11 cellular contexts compared by ENCODE assay signal in the genomic region with DNA sequence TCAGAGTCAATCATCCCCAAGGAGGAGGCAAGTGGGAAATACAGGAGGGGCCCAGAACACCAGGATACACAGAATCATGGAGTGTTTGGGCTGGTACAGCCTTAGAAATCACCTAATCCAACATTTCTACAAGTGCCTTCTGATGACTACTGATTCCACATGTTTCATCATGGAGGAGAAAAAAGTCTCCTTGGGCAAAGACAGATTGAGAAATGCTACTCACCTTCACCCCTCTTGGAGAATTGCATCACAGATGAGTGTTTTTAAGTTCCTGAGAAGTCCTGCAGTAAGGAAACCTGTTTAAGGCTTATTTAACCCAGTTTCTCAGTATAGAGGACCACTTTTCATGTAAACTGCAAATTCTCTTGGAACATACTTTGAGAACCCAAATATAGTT. TPM values are rescaled to one million over a fixed set of nuclear protein-coding genes. Genes with fewer than 3 reads are reported as not detected.
DNase-seq lines count a peak whose midpoint lies in the region; ATAC-seq and TF ChIP-seq lines count a peak whose summit lies in the region.
"Had no signal": no experiment of that assay in that cellular context is flagged by ENCODE, and none has a peak within 500 bp of the region (broad histone marks: within the 10 kb centered on the region; RNA-seq: fewer than 3 reads in every experiment).

No MANE protein-coding gene starts in this region.

- no peaks in the 10 kb centered on the region for H3K9me2 ChIP-seq in SK-N-SH

- H3K9ac ChIP-seq in SK-N-SH (no peak overlapping the region), adipocyte (ENCODE audit: low read length) (no peak overlapping the region)
- H3K9ac ChIP-seq: KMS-11 had no signal

- no peak for TF ChIP-seq POLR2A in suprapubic skin (IDR thresholded peaks at IDR 0.05)

- no peak for TF ChIP-seq CTCF in SK-N-SH (IDR thresholded peaks at IDR 0.05)
- TF ChIP-seq CTCF in fibroblast of the aortic adventitia (IDR thresholded peaks at IDR 0.05; ENCODE audit: insufficient read depth, low read length), result no peak
- TF ChIP-seq CTCF in suprapubic skin (IDR thresholded peaks at IDR 0.05), result no peak

- H3K27ac ChIP-seq in SK-N-SH (ENCODE audit: low read depth in 2 of 2, low read length in 1 of 2) (peak overlapping the region in 1 of 2 experiments; percentile 80; a peak in 1 of 4 replicates), suprapubic skin (peak overlapping the region; percentile 5)
- H3K27ac ChIP-seq: 22Rv1, KMS-11 had no signal

- H3K36me3 ChIP-seq in SK-N-SH (replicated peaks in 1 of 2; ENCODE audit: control insufficient read depth in 1 of 2, insufficient read depth in 2 of 2, low read length in 1 of 2) (peaks cover 0 to 3% of the 10 kb centered on the region in 2 experiments), adipocyte (ENCODE audit: control insufficient read depth, insufficient read depth, low read length, severe bottlenecking) (no peaks in the 10 kb centered on the region), suprapubic skin (no peaks in the 10 kb centered on the region)

- H3K27me3 ChIP-seq in SK-N-SH (ENCODE audit: insufficient read depth), result no peaks in the 10 kb centered on the region
- H3K27me3 ChIP-seq in adipocyte (replicated peaks; ENCODE audit: control insufficient read depth, insufficient read depth, low read length), result no peaks in the 10 kb centered on the region
- H3K27me3 ChIP-seq in suprapubic skin, result peaks cover 45% of the 10 kb centered on the region

- POLR2A ChIA-PET in SK-N-SH (lab: Yijun Ruan, JAX), result no interaction called here

- DNase-seq in SK-N-SH (no peak), adipocyte (ENCODE audit: low read depth) (peak; percentile 63), fibroblast of the aortic adventitia (ENCODE audit: low read depth) (peak; percentile 23), suprapubic skin (ENCODE audit: low spot score in 2 of 2) (no peak), hypothalamus (lab: John Stamatoyannopoulos, UW) (no peak), Kasumi-1 (lab: John Stamatoyannopoulos, UW) (no peak)

- peaks cover 22% of the 10 kb centered on the region for H3K79me2 ChIP-seq in SK-N-SH (ENCODE audit: insufficient read depth)

- H3K4me2 ChIP-seq in SK-N-SH, result 0 out of 2 replicates have a peak overlapping the region, but pooled peaks have one; percentile 63
- H3K4me2 ChIP-seq: KMS-11 had no signal

- H3F3A ChIP-seq in SK-N-SH (replicated peaks; ENCODE audit: insufficient read depth), result peaks cover 4% of the 10 kb centered on the region

- ATAC-seq in SK-N-SH treated with all-trans-retinoic acid at 6 μM for 48 hours (no peak), HG02852 (IDR thresholded peaks at IDR 0.05; ENCODE audit: unreplicated experiment) (no peak)
- ATAC-seq: CD8-positive, alpha-beta T cell had no signal

- TF ChIP-seq RAD21 in SK-N-SH (IDR thresholded peaks at IDR 0.05; ENCODE audit: low read length), result no peak

- CTCF ChIA-PET in SK-N-SH (lab: Yijun Ruan, JAX), result interaction anchor here (0.6 to 5.1 kb wide), 37 partner anchors 10 to 624 kb away, joined by 3 to 65 read pairs (median 5); no protein-coding TSS in a partner anchor

- H4K20me1 ChIP-seq in SK-N-SH (ENCODE audit: insufficient read depth), result no peaks in the 10 kb centered on the region

- H3K9me3 ChIP-seq in SK-N-SH (no peaks in the 10 kb centered on the region), adipocyte (ENCODE audit: control insufficient read depth, low read length) (no peaks in the 10 kb centered on the region), suprapubic skin (no peaks in the 10 kb centered on the region)

- H3K4me3 ChIP-seq in SK-N-SH (ENCODE audit: low read depth in 2 of 2, low read length in 1 of 2) (no peak overlapping the region), adipocyte (ENCODE audit: low read length) (peak overlapping the region; percentile 19), fibroblast of the aortic adventitia (ENCODE audit: low read depth, low read length) (no peak overlapping the region), suprapubic skin (no peak overlapping the region)

- peaks cover 10 to 28% of the 10 kb centered on the region in 2 experiments; a peak in 2 of 4 replicates for H3K4me1 ChIP-seq in SK-N-SH (ENCODE audit: control insufficient read depth in 1 of 2, insufficient read depth in 2 of 2, low read depth in 1 of 2, low read length in 1 of 2)
- H3K4me1 ChIP-seq in adipocyte (ENCODE audit: control insufficient read depth, insufficient read depth, low read length), result peaks cover 30% of the 10 kb centered on the region
- peaks cover 33% of the 10 kb centered on the region for H3K4me1 ChIP-seq in suprapubic skin

- no peak for TF ChIP-seq EP300 in SK-N-SH (IDR thresholded peaks at IDR 0.05; ENCODE audit: borderline replicate concordance in 1 of 2, low read depth in 1 of 2, low read length in 1 of 2)
- no peak for TF ChIP-seq EP300 in suprapubic skin (IDR thresholded peaks at IDR 0.05)

- H2AFZ ChIP-seq in SK-N-SH (ENCODE audit: low read depth), result peak overlapping the region; percentile 32; the same call in 1 of the 2 replicates

TF ChIP-seq in SK-N-SH, 30 proteins besides CTCF, POLR2A, EP300 and RAD21:
- TF ChIP-seq RXRA (IDR thresholded peaks at IDR 0.05; ENCODE audit: borderline replicate concordance, low read depth) (no peak), JUND (IDR thresholded peaks at IDR 0.05) (no peak), MEF2A (IDR thresholded peaks at IDR 0.05; ENCODE audit: borderline replicate concordance, low read depth) (no peak), EZH2phosphoT487 (IDR thresholded peaks at IDR 0.05; ENCODE audit: borderline replicate concordance, low read depth) (no peak), FOXM1 (IDR thresholded peaks at IDR 0.05; ENCODE audit: low read depth) (no peak)

TF ChIP-seq in SK-N-SH treated with all-trans-retinoic acid at 6 μM for 48 hours, 23 proteins besides CTCF, POLR2A, EP300 and RAD21:
- TF ChIP-seq SNAI2 (CRISPR knock-in tag; IDR thresholded peaks at IDR 0.05) (no peak), ISL1 (CRISPR knock-in tag; IDR thresholded peaks at IDR 0.05) (no peak), ZNF8 (CRISPR knock-in tag; IDR thresholded peaks at IDR 0.05) (no peak), OSR1 (CRISPR knock-in tag; IDR thresholded peaks at IDR 0.05) (no peak), ZNF565 (CRISPR knock-in tag; conservative IDR thresholded peaks at IDR 0.05; ENCODE audit: low read depth) (no peak), TCF4 (CRISPR knock-in tag; IDR thresholded peaks at IDR 0.05; ENCODE audit: borderline replicate concordance) (no peak)
- TF ChIP-seq, protein P1, sequence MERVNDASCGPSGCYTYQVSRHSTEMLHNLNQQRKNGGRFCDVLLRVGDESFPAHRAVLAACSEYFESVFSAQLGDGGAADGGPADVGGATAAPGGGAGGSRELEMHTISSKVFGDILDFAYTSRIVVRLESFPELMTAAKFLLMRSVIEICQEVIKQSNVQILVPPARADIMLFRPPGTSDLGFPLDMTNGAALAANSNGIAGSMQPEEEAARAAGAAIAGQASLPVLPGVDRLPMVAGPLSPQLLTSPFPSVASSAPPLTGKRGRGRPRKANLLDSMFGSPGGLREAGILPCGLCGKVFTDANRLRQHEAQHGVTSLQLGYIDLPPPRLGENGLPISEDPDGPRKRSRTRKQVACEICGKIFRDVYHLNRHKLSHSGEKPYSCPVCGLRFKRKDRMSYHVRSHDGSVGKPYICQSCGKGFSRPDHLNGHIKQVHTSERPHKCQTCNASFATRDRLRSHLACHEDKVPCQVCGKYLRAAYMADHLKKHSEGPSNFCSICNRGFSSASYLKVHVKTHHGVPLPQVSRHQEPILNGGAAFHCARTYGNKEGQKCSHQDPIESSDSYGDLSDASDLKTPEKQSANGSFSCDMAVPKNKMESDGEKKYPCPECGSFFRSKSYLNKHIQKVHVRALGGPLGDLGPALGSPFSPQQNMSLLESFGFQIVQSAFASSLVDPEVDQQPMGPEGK (CRISPR knock-in tag; IDR thresholded peaks at IDR 0.05; ENCODE audit: borderline replicate concordance), result no peak
- TF ChIP-seq, protein P2, sequence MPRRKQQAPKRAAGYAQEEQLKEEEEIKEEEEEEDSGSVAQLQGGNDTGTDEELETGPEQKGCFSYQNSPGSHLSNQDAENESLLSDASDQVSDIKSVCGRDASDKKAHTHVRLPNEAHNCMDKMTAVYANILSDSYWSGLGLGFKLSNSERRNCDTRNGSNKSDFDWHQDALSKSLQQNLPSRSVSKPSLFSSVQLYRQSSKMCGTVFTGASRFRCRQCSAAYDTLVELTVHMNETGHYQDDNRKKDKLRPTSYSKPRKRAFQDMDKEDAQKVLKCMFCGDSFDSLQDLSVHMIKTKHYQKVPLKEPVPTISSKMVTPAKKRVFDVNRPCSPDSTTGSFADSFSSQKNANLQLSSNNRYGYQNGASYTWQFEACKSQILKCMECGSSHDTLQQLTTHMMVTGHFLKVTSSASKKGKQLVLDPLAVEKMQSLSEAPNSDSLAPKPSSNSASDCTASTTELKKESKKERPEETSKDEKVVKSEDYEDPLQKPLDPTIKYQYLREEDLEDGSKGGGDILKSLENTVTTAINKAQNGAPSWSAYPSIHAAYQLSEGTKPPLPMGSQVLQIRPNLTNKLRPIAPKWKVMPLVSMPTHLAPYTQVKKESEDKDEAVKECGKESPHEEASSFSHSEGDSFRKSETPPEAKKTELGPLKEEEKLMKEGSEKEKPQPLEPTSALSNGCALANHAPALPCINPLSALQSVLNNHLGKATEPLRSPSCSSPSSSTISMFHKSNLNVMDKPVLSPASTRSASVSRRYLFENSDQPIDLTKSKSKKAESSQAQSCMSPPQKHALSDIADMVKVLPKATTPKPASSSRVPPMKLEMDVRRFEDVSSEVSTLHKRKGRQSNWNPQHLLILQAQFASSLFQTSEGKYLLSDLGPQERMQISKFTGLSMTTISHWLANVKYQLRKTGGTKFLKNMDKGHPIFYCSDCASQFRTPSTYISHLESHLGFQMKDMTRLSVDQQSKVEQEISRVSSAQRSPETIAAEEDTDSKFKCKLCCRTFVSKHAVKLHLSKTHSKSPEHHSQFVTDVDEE (CRISPR knock-in tag; IDR thresholded peaks at IDR 0.05), result no peak
TF ChIP-seq in SK-N-SH treated with all-trans-retinoic acid at 6 μM for 48 hours: peak in this region for 0.

RNA-seq across cellular contexts. Expression of a gene that starts 2.2 kb away (rescaled TPM):
- polyA plus RNA-seq in SK-N-SH (2012; rRNA removed), result 80.0 and 119 TPM in 2 replicates
- polyA plus RNA-seq in SK-N-SH (2012; cell fraction: cytosol; rRNA removed), result 65.8 and 110 TPM in 2 replicates
- 139 and 176 TPM in 2 replicates for polyA plus RNA-seq in SK-N-SH (2012; cell fraction: nucleus; rRNA removed)
- total RNA-seq in fibroblast of the aortic adventitia (ENCODE audit: low replicate concordance) (52.5 and 65.3 TPM in 2 replicates), suprapubic skin (10 to 100 TPM; 10.8 to 30.8 (median 18.4) TPM)
- total RNA-seq: CD8-positive, alpha-beta T cell had no signal

Comparison
In these comparisons a context has a peak if more than half of its experiments do, and no peak if none do; other contexts are left out.
1. DNase-seq: peak in adipocyte (single experiment) and fibroblast of the aortic adventitia (single experiment); none in SK-N-SH (single experiment), suprapubic skin (0 of 2), hypothalamus (0 of 51) and Kasumi-1 (0 of 2).